In genomic region chrX:41695464-41695863, GRCh38 we compare ENCODE assay signal across 19 cellular contexts. TPM values are rescaled to one million over a fixed set of nuclear protein-coding genes. Genes with fewer than 3 reads are reported as not detected.
DNase-seq lines count a peak whose midpoint lies in the region; ATAC-seq, FAIRE-seq and TF ChIP-seq lines count a peak whose summit lies in the region.
"Had no signal": no experiment of that assay in that cellular context is flagged by ENCODE, and none has a peak within 500 bp of the region (broad histone marks: within the 10 kb centered on the region; RNA-seq: fewer than 3 reads in every experiment).

No MANE protein-coding gene starts in this region.

- POLR2A ChIA-PET in A549 (lab: Yijun Ruan, JAX) (no interaction called here), GM10248 (lab: Yijun Ruan, JAX) (no interaction called here)
- POLR2A ChIA-PET in activated CD4-positive, alpha-beta memory T cell treated with anti-CD3 and anti-CD28 coated beads, Interleukin-2, amount 10 ng/mL, durations not matched to agents 7 days and 5 days (lab: Charles Lee): no interaction called here

- H3K36me3 ChIP-seq in esophagus muscularis mucosa: no peaks in the 10 kb centered on the region
- H3K36me3 ChIP-seq: uterus had no signal

- no peak for TF ChIP-seq RAD21 in A549 (conservative IDR thresholded peaks at IDR 0.05 in 1 of 2, IDR thresholded peaks at IDR 0.05 in 1 of 2)

- no peaks in the 10 kb centered on the region for H3K9me3 ChIP-seq in A549
- no peaks in the 10 kb centered on the region for H3K9me3 ChIP-seq in esophagus muscularis mucosa
- H3K9me3 ChIP-seq: uterus had no signal

- 78% methylated on average over 7 of the region's 7 CpGs for WGBS in A549 (ENCODE audit: missing lambda C conversion rate)
- 66% methylated on average over 7 of the region's 7 CpGs for WGBS in esophagus muscularis mucosa

- H3K36me3 Mint-ChIP-seq in activated CD4-positive, alpha-beta memory T cell treated with anti-CD3 and anti-CD28 coated beads, Interleukin-2, amount 10 ng/mL, durations not matched to agents 7 days and 5 days (ENCODE audit: low read depth): peaks cover 16% of the 10 kb centered on the region
- H3K36me3 Mint-ChIP-seq: WTC11 had no signal

- no peak overlapping the region for H3K4me2 ChIP-seq in A549

- intact Hi-C loops in esophagus muscularis mucosa (cut with DNase I): no loop called here

- H3K27ac ChIP-seq in A549 (no peak overlapping the region), esophagus muscularis mucosa (replicated peaks in 1 of 4) (no peak overlapping the region)
- H3K27ac ChIP-seq: uterus had no signal

- no peaks in the 10 kb centered on the region for H3K4me1 ChIP-seq in A549
- peaks cover 0 to 5% (median 0%) of the 10 kb centered on the region in 4 donors for H3K4me1 ChIP-seq in esophagus muscularis mucosa
- H3K4me1 ChIP-seq: uterus had no signal

- TF ChIP-seq CTCF in A549 (IDR thresholded peaks at IDR 0.05) (no peak), fibroblast of villous mesenchyme (IDR thresholded peaks at IDR 0.05; ENCODE audit: insufficient read depth, low read depth, low read length) (no peak), GM10248 (IDR thresholded peaks at IDR 0.05; ENCODE audit: control extremely low read depth, extremely low read depth, low read depth, missing control alignments) (no peak), esophagus muscularis mucosa (IDR thresholded peaks at IDR 0.05) (no peak)

- DNase-seq in A549 (ENCODE audit: low read depth in 1 of 2, low spot score in 1 of 2) (peak in 1 of 2 experiments; percentile 1), AG20443 (ENCODE audit: low spot score) (peak; percentile 1), fibroblast of villous mesenchyme (ENCODE audit: low read depth) (peak; percentile 34), GM10248 (ENCODE audit: extremely low spot score) (no peak), foreskin melanocyte (no peak), esophagus muscularis mucosa (ENCODE audit: extremely low spot score) (no peak)
- DNase-seq in activated CD4-positive, alpha-beta memory T cell treated with anti-CD3 and anti-CD28 coated beads, Interleukin-2, amount 10 ng/mL, durations not matched to agents 7 days and 5 days: peak; percentile 34
- DNase-seq: effector CD4-positive, alpha-beta T cell; NCI-H1048; NCI-H2171 treated with DMSO at 0.1 percent for 48 hours; right cardiac atrium; stimulated activated naive B cell treated with anti-CD40 and anti-IgM and Interleukin-4, amounts not matched to agents 10 μg/mL and 1 μg/mL and 100 μg/mL, for 72 hours; uterus had no signal

- no peak for ATAC-seq in A549
- ATAC-seq: right cardiac atrium; stimulated activated naive B cell treated with anti-CD40 and anti-IgM and Interleukin-4, amounts not matched to agents 10 μg/mL and 1 μg/mL and 100 μg/mL, for 72 hours; WTC11 had no signal

- no peaks in the 10 kb centered on the region for H3K27me3 ChIP-seq in esophagus muscularis mucosa

- H3K4me3 ChIP-seq in A549: no peak overlapping the region
- H3K4me3 ChIP-seq in fibroblast of villous mesenchyme (ENCODE audit: low read depth, low read length): no peak overlapping the region
- no peak overlapping the region for H3K4me3 ChIP-seq in esophagus muscularis mucosa
- H3K4me3 ChIP-seq: uterus had no signal

- peak; percentile 67 for FAIRE-seq in A549 (lab: Jason Lieb, UNC)
- FAIRE-seq: frontal cortex had no signal

- TF ChIP-seq EP300 in A549 (IDR thresholded peaks at IDR 0.05) (no peak), esophagus muscularis mucosa (IDR thresholded peaks at IDR 0.05) (no peak)

- peaks cover 2% of the 10 kb centered on the region for H3K9me3 Mint-ChIP-seq in activated CD4-positive, alpha-beta memory T cell treated with anti-CD3 and anti-CD28 coated beads, Interleukin-2, amount 10 ng/mL, durations not matched to agents 7 days and 5 days
- H3K9me3 Mint-ChIP-seq: brain; stimulated activated naive B cell treated with anti-CD40 and anti-IgM and Interleukin-4, amounts not matched to agents 10 μg/mL and 1 μg/mL and 100 μg/mL, for 72 hours; WTC11 had no signal

- TF ChIP-seq POLR2A in A549 (IDR thresholded peaks at IDR 0.05; ENCODE audit: low read length) (no peak), esophagus muscularis mucosa (IDR thresholded peaks at IDR 0.05; ENCODE audit: low read depth) (no peak)

- H3K27ac Mint-ChIP-seq in activated CD4-positive, alpha-beta memory T cell treated with anti-CD3 and anti-CD28 coated beads, Interleukin-2, amount 10 ng/mL, durations not matched to agents 7 days and 5 days: no peak overlapping the region
- H3K27ac Mint-ChIP-seq: brain; stimulated activated naive B cell treated with anti-CD40 and anti-IgM and Interleukin-4, amounts not matched to agents 10 μg/mL and 1 μg/mL and 100 μg/mL, for 72 hours; WTC11 had no signal

- CTCF ChIA-PET in A549 (lab: Yijun Ruan, JAX): interaction anchor here (0.7 kb wide), 1 partner anchor 110 kb away, joined by 3 read pairs; no protein-coding TSS in a partner anchor
- CTCF ChIA-PET in activated CD4-positive, alpha-beta memory T cell treated with anti-CD3 and anti-CD28 coated beads, Interleukin-2, amount 10 ng/mL, durations not matched to agents 7 days and 5 days (lab: Charles Lee): no interaction called here
- CTCF ChIA-PET in GM10248 (lab: Yijun Ruan, JAX): interaction anchor here (1.8 kb wide), 1 partner anchor 10 kb away, joined by 5 read pairs; no protein-coding TSS in a partner anchor

- no peak overlapping the region for H3K4me3 Mint-ChIP-seq in activated CD4-positive, alpha-beta memory T cell treated with anti-CD3 and anti-CD28 coated beads, Interleukin-2, amount 10 ng/mL, durations not matched to agents 7 days and 5 days
- H3K4me3 Mint-ChIP-seq: brain; stimulated activated naive B cell treated with anti-CD40 and anti-IgM and Interleukin-4, amounts not matched to agents 10 μg/mL and 1 μg/mL and 100 μg/mL, for 72 hours; WTC11 had no signal

- H3K27me3 Mint-ChIP-seq in activated CD4-positive, alpha-beta memory T cell treated with anti-CD3 and anti-CD28 coated beads, Interleukin-2, amount 10 ng/mL, durations not matched to agents 7 days and 5 days: no peaks in the 10 kb centered on the region
- H3K27me3 Mint-ChIP-seq: brain; CD4-positive, CD25-positive, alpha-beta regulatory T cell; stimulated activated naive B cell treated with anti-CD40 and anti-IgM and Interleukin-4, amounts not matched to agents 10 μg/mL and 1 μg/mL and 100 μg/mL, for 72 hours had no signal

- H3K4me1 Mint-ChIP-seq in activated CD4-positive, alpha-beta memory T cell treated with anti-CD3 and anti-CD28 coated beads, Interleukin-2, amount 10 ng/mL, durations not matched to agents 7 days and 5 days: peaks cover 34% of the 10 kb centered on the region

TF ChIP-seq in A549, 52 proteins besides CTCF, POLR2A, EP300 and RAD21:
- TF ChIP-seq HEYL (CRISPR knock-in tag; IDR thresholded peaks at IDR 0.05) (no peak), BHLHE40 (IDR thresholded peaks at IDR 0.05; ENCODE audit: low read depth, low read length) (no peak), KDM5A (IDR thresholded peaks at IDR 0.05) (no peak), RARB (CRISPR knock-in tag; IDR thresholded peaks at IDR 0.05) (no peak), NFE2L2 (conservative IDR thresholded peaks at IDR 0.05; ENCODE audit: low read length) (no peak), NPAS2 (CRISPR knock-in tag; IDR thresholded peaks at IDR 0.05; ENCODE audit: borderline replicate concordance) (no peak), CHD4 (IDR thresholded peaks at IDR 0.05; ENCODE audit: borderline replicate concordance) (no peak), SREBF2 (IDR thresholded peaks at IDR 0.05) (no peak), GATA3 (IDR thresholded peaks at IDR 0.05; ENCODE audit: borderline replicate concordance) (no peak)

RNA-seq across cellular contexts. Expression of gene GPR34, which starts 6.7 kb away (rescaled TPM):
- polyA plus RNA-seq in A549 (2011; rRNA removed) (0.20 and 0.23 TPM in 2 replicates), A549 (2017; fragmentation: RNase III; extraction: RNeasy Plus Mini Kit Qiagen cat#74134 plus additional on column Dnase treatment) (0.09 TPM in 2 of 3 replicates, not detected in the other)
- polyA plus RNA-seq in A549 (2012; cell fraction: cytosol; rRNA removed): 0.03 TPM in 1 of 2 replicates, not detected in the other
- polyA plus RNA-seq in A549 (2012; cell fraction: nucleus; rRNA removed): 0.06 and 0.10 TPM in 2 replicates
- polyA minus RNA-seq in A549 (2011; rRNA and poly(A)+ RNA removed): not detected in 2 replicates
- not detected for total RNA-seq in activated CD4-positive, alpha-beta memory T cell treated with anti-CD3 and anti-CD28 coated beads, Interleukin-2, amount 10 ng/mL, durations not matched to agents 7 days and 5 days
- total RNA-seq in fibroblast of villous mesenchyme (under 0.01 TPM in 1 of 2 replicates, not detected in the other), esophagus muscularis mucosa (10 to 100 TPM in 1 of 4 donors, 1 to 10 TPM in 3; 3.7 to 14.7 (median 7.6) TPM)
- total RNA-seq: CD4-positive, CD25-positive, alpha-beta regulatory T cell; G401; RPMI7951; WTC11 had no signal

RNA-seq across cellular contexts. Expression of gene GPR82, which starts 28.5 kb away (rescaled TPM):
- polyA plus RNA-seq in A549 (2011; rRNA removed) (not detected in 2 replicates), A549 (2017; fragmentation: RNase III; extraction: RNeasy Plus Mini Kit Qiagen cat#74134 plus additional on column Dnase treatment) (not detected in 3 replicates)
- polyA plus RNA-seq in A549 (2012; cell fraction: cytosol; rRNA removed): not detected in 2 replicates
- polyA plus RNA-seq in A549 (2012; cell fraction: nucleus; rRNA removed): not detected in 2 replicates
- not detected in 2 replicates for polyA minus RNA-seq in A549 (2011; rRNA and poly(A)+ RNA removed)
- not detected for total RNA-seq in activated CD4-positive, alpha-beta memory T cell treated with anti-CD3 and anti-CD28 coated beads, Interleukin-2, amount 10 ng/mL, durations not matched to agents 7 days and 5 days
- total RNA-seq in fibroblast of villous mesenchyme (under 0.01 TPM in 1 of 2 replicates, not detected in the other), esophagus muscularis mucosa (under 1 TPM in 3 of 4 donors, not detected in 1; 0.13 to 0.42 (median 0.34) TPM)
- total RNA-seq: CD4-positive, CD25-positive, alpha-beta regulatory T cell; frontal cortex; G401; RPMI7951; WTC11 had no signal

Comparison
In these comparisons a context has a peak if more than half of its experiments do, and no peak if none do; other contexts are left out.
1. DNase-seq: peak in AG20443 (single experiment), activated CD4-positive, alpha-beta memory T cell treated with anti-CD3 and anti-CD28 coated beads, Interleukin-2, amount 10 ng/mL, durations not matched to agents 7 days and 5 days (single experiment) and fibroblast of villous mesenchyme (single experiment); none in GM10248 (single experiment), foreskin melanocyte (single experiment) and esophagus muscularis mucosa (single experiment).